8 cellular contexts compared by ENCODE assay signal in genomic region chr3:11272913-11273574, GRCh38. TPM values are rescaled to one million over a fixed set of nuclear protein-coding genes. Genes with fewer than 3 reads are reported as not detected.
DNase-seq lines count a peak whose midpoint lies in the region; ATAC-seq, FAIRE-seq and TF ChIP-seq lines count a peak whose summit lies in the region.

No MANE protein-coding gene starts in this region.

- H3K4me3 Mint-ChIP-seq in activated T-cell treated with anti-CD3 and anti-CD28 coated beads, Interleukin-2, amount 50 U/mL, for 72 hours = peak overlapping the region; percentile 88 to 90
- H3K4me3 Mint-ChIP-seq in activated T-helper 2 cell treated with anti-CD3 and anti-CD28 coated beads, Interferon-gamma antibody, Interleukin-2, Interleukin-4, amounts not matched to agents 10 μg/mL and 5 μg/mL and 100 μg/mL, durations not matched to agents 14 hours and 24 hours and 36 hours (ENCODE audit: low read depth) = peak overlapping the region; percentile 90

- peaks cover 0 to 3% of the 10 kb centered on the region in 2 donors for H3K9me3 Mint-ChIP-seq in activated T-cell treated with anti-CD3 and anti-CD28 coated beads, Interleukin-2, amount 50 U/mL, for 72 hours
- peaks cover 10% of the 10 kb centered on the region for H3K9me3 Mint-ChIP-seq in activated T-helper 2 cell treated with anti-CD3 and anti-CD28 coated beads, Interferon-gamma antibody, Interleukin-2, Interleukin-4, amounts not matched to agents 10 μg/mL and 5 μg/mL and 100 μg/mL, durations not matched to agents 14 hours and 24 hours and 36 hours

- no peak for FAIRE-seq in keratinocyte (lab: Jason Lieb, UNC)

- dilution Hi-C loops in keratinocyte (cut with MboI; ENCODE audit: extremely low pct_ligation_motif_present, low sequenced_read_pairs) = no loop called here

- no peaks in the 10 kb centered on the region for H3K27me3 Mint-ChIP-seq in activated T-cell treated with anti-CD3 and anti-CD28 coated beads, Interleukin-2, amount 50 U/mL, for 72 hours (ENCODE audit: low read depth)
- no peaks in the 10 kb centered on the region for H3K27me3 Mint-ChIP-seq in activated T-helper 2 cell treated with anti-CD3 and anti-CD28 coated beads, Interferon-gamma antibody, Interleukin-2, Interleukin-4, amounts not matched to agents 10 μg/mL and 5 μg/mL and 100 μg/mL, durations not matched to agents 14 hours and 24 hours and 36 hours (ENCODE audit: low read depth)

- intact Hi-C loops in activated T-helper 2 cell treated with anti-CD3 and anti-CD28 coated beads, Interferon-gamma antibody, Interleukin-2, Interleukin-4, amounts not matched to agents 10 μg/mL and 5 μg/mL and 100 μg/mL, durations not matched to agents 14 hours and 24 hours and 36 hours (cut with micrococcal nuclease) = loop anchor here (1.0 to 5.0 kb wide), 4 partner anchors 18 to 59 kb away; no protein-coding TSS in a partner anchor

- H3K4me2 ChIP-seq in keratinocyte (ENCODE audit: control insufficient read depth, extremely low read depth, insufficient read depth, low read depth, low read length) = peak overlapping the region; percentile 92

- H4K20me1 ChIP-seq in keratinocyte (ENCODE audit: control insufficient read depth, extremely low read depth, insufficient read depth, low read length) = no peaks in the 10 kb centered on the region

- H3K4me1 ChIP-seq in keratinocyte (ENCODE audit: control insufficient read depth, extremely low read depth, insufficient read depth, low read length) = peaks cover 28% of the 10 kb centered on the region
- peaks cover 8 to 21% of the 10 kb centered on the region in 2 donors for H3K4me1 ChIP-seq in thoracic aorta (ENCODE audit: control insufficient read depth in 1 of 2, low read depth in 2 of 2)

- H3K27ac Mint-ChIP-seq in activated T-cell treated with anti-CD3 and anti-CD28 coated beads, Interleukin-2, amount 50 U/mL, for 72 hours = peak overlapping the region; percentile 96
- H3K27ac Mint-ChIP-seq in activated T-helper 2 cell treated with anti-CD3 and anti-CD28 coated beads, Interferon-gamma antibody, Interleukin-2, Interleukin-4, amounts not matched to agents 10 μg/mL and 5 μg/mL and 100 μg/mL, durations not matched to agents 14 hours and 24 hours and 36 hours = peak overlapping the region; percentile 93

- no peaks in the 10 kb centered on the region for H3K27me3 ChIP-seq in keratinocyte (ENCODE audit: control insufficient read depth, extremely low read depth, insufficient read depth, low read length)
- no peaks in the 10 kb centered on the region for H3K27me3 ChIP-seq in thoracic aorta (replicated peaks; ENCODE audit: insufficient read depth)

- H3K79me2 ChIP-seq in keratinocyte (ENCODE audit: control insufficient read depth, insufficient read depth, low read length) = peaks cover 46% of the 10 kb centered on the region

- H2AFZ ChIP-seq in keratinocyte (ENCODE audit: control insufficient read depth, low read length) = no peak overlapping the region

- H3K36me3 ChIP-seq in keratinocyte (ENCODE audit: control insufficient read depth in 2 of 2, extremely low read depth in 1 of 2, insufficient read depth in 2 of 2, low read length in 2 of 2) (peaks cover 6 to 10% of the 10 kb centered on the region in 2 experiments), thoracic aorta (no peaks in the 10 kb centered on the region)

- H3K4me1 Mint-ChIP-seq in activated T-cell treated with anti-CD3 and anti-CD28 coated beads, Interleukin-2, amount 50 U/mL, for 72 hours (ENCODE audit: low read depth) = peaks cover 52% of the 10 kb centered on the region
- H3K4me1 Mint-ChIP-seq in activated T-helper 2 cell treated with anti-CD3 and anti-CD28 coated beads, Interferon-gamma antibody, Interleukin-2, Interleukin-4, amounts not matched to agents 10 μg/mL and 5 μg/mL and 100 μg/mL, durations not matched to agents 14 hours and 24 hours and 36 hours (ENCODE audit: low read depth) = peaks cover 43% of the 10 kb centered on the region

- DNase-seq in activated T-cell treated with anti-CD3 and anti-CD28 coated beads, Interleukin-2, amount 50 U/mL, for 72 hours = no peak
- no peak for DNase-seq in activated T-cell treated with anti-CD3 and anti-CD28 coated beads, Interleukin-2, amount 50 U/mL, for 1 hour
- DNase-seq in activated T-helper 2 cell treated with anti-CD3 and anti-CD28 coated beads, Interferon-gamma antibody, Interleukin-2, Interleukin-4, amounts not matched to agents 10 μg/mL and 5 μg/mL and 100 μg/mL, durations not matched to agents 14 hours and 24 hours and 36 hours (ENCODE audit: low spot score) = no peak
- DNase-seq in keratinocyte (ENCODE audit: low read depth, low spot score) (no peak), thoracic aorta (ENCODE audit: low spot score) (no peak), ecto neural progenitor cell (ENCODE audit: low spot score) (no peak)

- no peak for TF ChIP-seq CTCF in keratinocyte (optimal IDR thresholded peaks at IDR 0.05 in 1 of 3, IDR thresholded peaks at IDR 0.05 in 1 of 3, conservative IDR thresholded peaks at IDR 0.05 in 1 of 3; ENCODE audit: extremely low read depth in 1 of 3, insufficient read depth in 2 of 3, low read length in 3 of 3)
- no peak for TF ChIP-seq CTCF in thoracic aorta (IDR thresholded peaks at IDR 0.05)

- peaks cover 2% of the 10 kb centered on the region for H3K9me1 ChIP-seq in keratinocyte (ENCODE audit: control insufficient read depth, extremely low read depth, insufficient read depth, low read length)

- H3K4me3 ChIP-seq in keratinocyte (ENCODE audit: control insufficient read depth in 2 of 3, extremely low read depth in 1 of 3, insufficient read depth in 2 of 3, low read depth in 1 of 3, low read length in 3 of 3) = peak overlapping the region; percentile 65 to 92 (median 74)
- H3K4me3 ChIP-seq in thoracic aorta = peak overlapping the region; percentile 86

- peak overlapping the region; percentile 97 for H3K9ac ChIP-seq in keratinocyte (ENCODE audit: control insufficient read depth, extremely low read depth, insufficient read depth, low read length)

- H3K27ac ChIP-seq in keratinocyte (ENCODE audit: control insufficient read depth, insufficient read depth, low read length) = peak overlapping the region; percentile 90
- peak overlapping the region; percentile 74 to 78 for H3K27ac ChIP-seq in thoracic aorta

- H3K36me3 Mint-ChIP-seq in activated T-cell treated with anti-CD3 and anti-CD28 coated beads, Interleukin-2, amount 50 U/mL, for 72 hours (ENCODE audit: insufficient read depth in 2 of 2) = peaks cover 11 to 29% of the 10 kb centered on the region in 2 donors
- H3K36me3 Mint-ChIP-seq in activated T-helper 2 cell treated with anti-CD3 and anti-CD28 coated beads, Interferon-gamma antibody, Interleukin-2, Interleukin-4, amounts not matched to agents 10 μg/mL and 5 μg/mL and 100 μg/mL, durations not matched to agents 14 hours and 24 hours and 36 hours (ENCODE audit: low read depth) = peaks cover 37% of the 10 kb centered on the region

- ATAC-seq in activated T-cell treated with anti-CD3 and anti-CD28 coated beads, Interleukin-2, amount 50 U/mL, for 72 hours (replicated peaks in 1 of 2) = no peak
- ATAC-seq in thoracic aorta (ENCODE audit: insufficient number of reproducible peaks, low FRiP score, low read depth) = no peak
- ATAC-seq in HG03108 (IDR thresholded peaks at IDR 0.05; ENCODE audit: unreplicated experiment) = no peak
- no peak for ATAC-seq in HG03432 (IDR thresholded peaks at IDR 0.05; ENCODE audit: unreplicated experiment)

- H3K9me3 ChIP-seq in keratinocyte (ENCODE audit: control insufficient read depth, low read depth, low read length) = no peaks in the 10 kb centered on the region
- no peaks in the 10 kb centered on the region for H3K9me3 ChIP-seq in thoracic aorta

RNA-seq across cellular contexts. Expression of gene ATG7, which starts 0.8 kb away (rescaled TPM):
- 10 to 100 TPM; 29.7 to 38.2 TPM for total RNA-seq in activated T-cell treated with anti-CD3 and anti-CD28 coated beads, Interleukin-2, amount 50 U/mL, for 72 hours
- total RNA-seq in activated T-helper 2 cell treated with anti-CD3 and anti-CD28 coated beads, Interferon-gamma antibody, Interleukin-2, Interleukin-4, amounts not matched to agents 10 μg/mL and 5 μg/mL and 100 μg/mL, durations not matched to agents 14 hours and 24 hours and 36 hours = 44.1 and 45.2 TPM in 2 replicates
- 22.7 to 35.3 TPM (median 27.9 TPM) in 3 replicates for polyA plus RNA-seq in keratinocyte
- polyA plus RNA-seq in keratinocyte (2011; ENCODE audit: low read depth) = 23.8 TPM
- polyA plus RNA-seq in keratinocyte (2011; cell fraction: cytosol; rRNA removed) = 11.4 and 17.3 TPM in 2 replicates
- polyA plus RNA-seq in keratinocyte (2011; cell fraction: nucleus; rRNA removed) = 29.3 and 48.6 TPM in 2 replicates
- 18.5 and 19.1 TPM in 2 replicates for polyA plus RNA-seq in keratinocyte (2012; ENCODE audit: low replicate concordance)
- polyA minus RNA-seq in keratinocyte = 23.6 to 57.2 TPM (median 47.5 TPM) in 3 replicates
- 38.4 TPM for polyA minus RNA-seq in keratinocyte (2011; cell fraction: cytosol; rRNA and poly(A)+ RNA removed)
- 23.6 and 71.1 TPM in 2 replicates for polyA minus RNA-seq in keratinocyte (2011; cell fraction: nucleus; rRNA and poly(A)+ RNA removed)
- total RNA-seq in thoracic aorta = 10 to 100 TPM; 56.6 to 88.3 TPM
